Comparison of ENCODE assay signal across 12 cellular contexts in the genomic region with DNA sequence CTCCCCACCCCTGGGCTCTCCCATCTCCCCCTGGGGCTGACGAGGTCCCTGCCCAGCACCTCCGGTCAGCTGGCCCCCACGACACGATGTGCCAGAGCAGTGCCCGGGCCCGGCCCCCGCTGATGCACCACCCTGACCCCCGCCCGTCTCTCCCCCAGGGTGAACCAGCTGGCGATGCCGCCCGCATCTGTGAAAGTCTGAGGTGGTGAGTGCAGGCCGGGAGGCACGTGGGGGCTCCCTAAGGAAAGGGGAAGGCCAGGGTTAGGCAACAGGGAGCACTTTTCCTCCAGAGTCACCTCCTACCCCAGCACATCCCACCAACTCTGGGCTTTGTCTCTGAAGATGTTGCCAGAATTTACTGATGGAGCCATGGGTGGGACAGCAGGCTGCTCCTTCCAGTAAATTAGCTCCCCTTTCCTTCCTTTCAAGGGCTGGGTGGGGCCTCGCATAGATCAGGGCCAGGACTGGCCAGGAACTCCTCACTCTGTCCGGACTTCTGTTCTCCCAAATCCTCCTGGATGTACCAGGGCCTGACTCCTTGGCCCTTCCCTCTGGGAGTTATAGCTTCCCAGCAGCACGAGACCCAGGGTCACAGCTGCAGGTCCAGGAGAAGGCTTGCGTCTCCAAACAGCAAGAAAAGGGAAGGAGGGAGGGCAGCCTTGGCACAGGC. TPM values are rescaled to one million over a fixed set of nuclear protein-coding genes. Genes with fewer than 3 reads are reported as not detected.
DNase-seq lines count a peak whose midpoint lies in the region; ATAC-seq, FAIRE-seq and TF ChIP-seq lines count a peak whose summit lies in the region.
"Had no signal": no experiment of that assay in that cellular context is flagged by ENCODE, and none has a peak within 500 bp of the region (broad histone marks: within the 10 kb centered on the region; RNA-seq: fewer than 3 reads in every experiment).

No MANE protein-coding gene starts in this region.

- no peak overlapping the region for H2BK20ac ChIP-seq in H1 (ENCODE audit: low read length)

- no peak overlapping the region for H3K56ac ChIP-seq in H1 (replicated peaks; ENCODE audit: insufficient read length, low read depth, low read length)

- H3K23ac ChIP-seq in H1 (ENCODE audit: insufficient read length) (no peak overlapping the region), mesenchymal stem cell (ENCODE audit: low read length in 2 of 2) (no peak overlapping the region)

- peaks cover 4% of the 10 kb centered on the region; the same call in 1 of the 2 replicates for H3K23me2 ChIP-seq in H1 (ENCODE audit: low read depth, low read length)

- H3K9ac ChIP-seq in H1 (replicated peaks in 1 of 4; ENCODE audit: extremely low read depth in 1 of 4, low read depth in 3 of 4, low read length in 3 of 4) (no peak overlapping the region), mesenchymal stem cell (ENCODE audit: low read length) (peak overlapping the region; percentile 57)

- peaks cover 11 to 19% of the 10 kb centered on the region in 2 experiments for H4K20me1 ChIP-seq in H1 (replicated peaks in 1 of 2; ENCODE audit: control insufficient read depth in 1 of 2, insufficient read depth in 2 of 2, low read length in 2 of 2)

- no peak for DNase-seq in activated T-cell treated with anti-CD3 and anti-CD28 coated beads, Interleukin-2, amount 50 U/mL, for 24 hours
- DNase-seq in activated T-cell treated with anti-CD3 and anti-CD28 coated beads for 4 hours (no peak), H1 (ENCODE audit: low read depth in 1 of 2, low spot score in 2 of 2) (no peak), mesenchymal stem cell (peak; percentile 47), uterus (peak; percentile 52 to 61), GM12891 (ENCODE audit: insufficient read length, low spot score) (no peak), NCI-H2227 treated with DMSO at 0.1 percent for 48 hours (lab: John Stamatoyannopoulos, UW) (no peak)
- DNase-seq: ACHN; activated CD8-positive, alpha-beta T cell treated with anti-CD3 and anti-CD28 coated beads for 36 hours; NCI-H187 had no signal

- H3K4me3 ChIP-seq in H1 (ENCODE audit: extremely low read depth in 1 of 4, insufficient read depth in 2 of 4, low read depth in 3 of 4, low read length in 4 of 4): peak overlapping the region in 1 of 4 experiments; percentile 55; a peak in 3 of 8 replicates
- H3K4me3 ChIP-seq in mesenchymal stem cell (ENCODE audit: insufficient read depth in 1 of 2, low read depth in 1 of 2, low read length in 2 of 2): peak overlapping the region in 1 of 2 experiments; percentile 49
- H3K4me3 ChIP-seq in uterus: no peak overlapping the region

- H4K91ac ChIP-seq in H1 (replicated peaks; ENCODE audit: insufficient read length, low read length) (no peak overlapping the region), mesenchymal stem cell (ENCODE audit: low read length) (peak overlapping the region; percentile 9)

- no peak overlapping the region for H2BK15ac ChIP-seq in H1 (ENCODE audit: low read length)
- no peak overlapping the region for H2BK15ac ChIP-seq in mesenchymal stem cell (ENCODE audit: low read depth, poor library complexity, severe bottlenecking)

- 71% methylated on average over 11 of the region's 18 CpGs; no CpG with 5 or more reads in 1 of the 2 experiments for WGBS in H1 (ENCODE audit: extremely low coverage in 1 of 2, insufficient coverage in 1 of 2, insufficient read length in 1 of 2, insufficient replicate concordance in 2 of 2, low coverage in 1 of 2, low lambda C conversion rate in 2 of 2, missing lambda C conversion rate in 1 of 2), 2 experiments
- 63% methylated on average over 12 of the region's 18 CpGs for WGBS in mesenchymal stem cell

- H2BK5ac ChIP-seq in H1 (ENCODE audit: low read depth, low read length) (no peak overlapping the region; the same call in 1 of the 2 replicates), mesenchymal stem cell (ENCODE audit: low read depth, low read length, poor library complexity, severe bottlenecking) (no peak overlapping the region)

- no peaks in the 10 kb centered on the region for H3K9me3 Mint-ChIP-seq in activated T-cell treated with anti-CD3 and anti-CD28 coated beads, Interleukin-2, amount 50 U/mL, for 24 hours
- H3K9me3 Mint-ChIP-seq: activated CD8-positive, alpha-beta T cell treated with anti-CD3 and anti-CD28 coated beads for 36 hours had no signal

- peak overlapping the region; percentile 92; the same call in 1 of the 2 replicates for H3K18ac ChIP-seq in H1 (ENCODE audit: extremely low read depth, low read length)
- H3K18ac ChIP-seq in mesenchymal stem cell (ENCODE audit: low read depth in 1 of 2, low read length in 2 of 2): no peak overlapping the region

- no peaks in the 10 kb centered on the region for H3K9me3 ChIP-seq in H1 (ENCODE audit: insufficient read depth in 2 of 2, low read depth in 1 of 2, low read length in 1 of 2)
- H3K9me3 ChIP-seq in mesenchymal stem cell (ENCODE audit: control insufficient read depth, low read length): no peaks in the 10 kb centered on the region
- H3K9me3 ChIP-seq in uterus: no peaks in the 10 kb centered on the region

- peaks cover 52% of the 10 kb centered on the region for H3K36me3 Mint-ChIP-seq in activated T-cell treated with anti-CD3 and anti-CD28 coated beads, Interleukin-2, amount 50 U/mL, for 24 hours (ENCODE audit: low read depth)

- TF ChIP-seq CTCF in H1 (IDR thresholded peaks at IDR 0.05; ENCODE audit: control extremely low read depth in 1 of 3, insufficient read depth in 1 of 3, low read depth in 1 of 3, low read length in 3 of 3) (no peak), uterus (IDR thresholded peaks at IDR 0.05) (no peak)

- H3K4me1 Mint-ChIP-seq in activated T-cell treated with anti-CD3 and anti-CD28 coated beads, Interleukin-2, amount 50 U/mL, for 24 hours (ENCODE audit: low read depth): peaks cover 2% of the 10 kb centered on the region

- H3K4me3 Mint-ChIP-seq in activated T-cell treated with anti-CD3 and anti-CD28 coated beads, Interleukin-2, amount 50 U/mL, for 24 hours: no peak overlapping the region
- H3K4me3 Mint-ChIP-seq: activated CD8-positive, alpha-beta T cell treated with anti-CD3 and anti-CD28 coated beads for 36 hours had no signal

- H3K14ac ChIP-seq in H1 (ENCODE audit: insufficient read length) (no peak overlapping the region), mesenchymal stem cell (ENCODE audit: low read length in 2 of 2) (peak overlapping the region in 1 of 2 experiments; percentile 6)

- H3K4ac ChIP-seq in H1 (replicated peaks; ENCODE audit: insufficient read length, low read depth, low read length) (no peak overlapping the region), mesenchymal stem cell (ENCODE audit: low read depth in 1 of 2, low read length in 2 of 2) (no peak overlapping the region)

- H3K27me3 Mint-ChIP-seq in activated T-cell treated with anti-CD3 and anti-CD28 coated beads, Interleukin-2, amount 50 U/mL, for 24 hours: peaks cover 4% of the 10 kb centered on the region

- TF ChIP-seq RAD21 in H1 (IDR thresholded peaks at IDR 0.05 in 1 of 2, conservative IDR thresholded peaks at IDR 0.05 in 1 of 2; ENCODE audit: low read depth in 2 of 2, low read length in 2 of 2): no peak

- H2AK5ac ChIP-seq in H1 (ENCODE audit: low read depth, low read length): no peak overlapping the region
- no peak overlapping the region for H2AK5ac ChIP-seq in mesenchymal stem cell (ENCODE audit: low read length, severe bottlenecking)

- no peaks in the 10 kb centered on the region for H3K79me2 ChIP-seq in H1 (ENCODE audit: control insufficient read depth in 1 of 2, insufficient read depth in 2 of 2, low read length in 2 of 2)

- H2BK12ac ChIP-seq in H1 (ENCODE audit: low read depth, low read length) (no peak overlapping the region), mesenchymal stem cell (ENCODE audit: low read length in 2 of 2) (no peak overlapping the region)

- no peak for TF ChIP-seq EP300 in H1 (IDR thresholded peaks at IDR 0.05; ENCODE audit: borderline replicate concordance in 1 of 2, low read depth in 2 of 2, low read length in 2 of 2)

- H3K36me3 ChIP-seq in H1 (ENCODE audit: control insufficient read depth in 2 of 4, insufficient read depth in 4 of 4, low read length in 3 of 4) (peaks cover 8 to 32% (median 22%) of the 10 kb centered on the region in 4 experiments; a peak in 7 of 8 replicates), mesenchymal stem cell (ENCODE audit: control insufficient read depth in 1 of 2, insufficient read depth in 2 of 2, low read depth in 1 of 2, low read length in 2 of 2) (peaks cover 33 to 69% of the 10 kb centered on the region in 2 experiments), uterus (no peaks in the 10 kb centered on the region)

- POLR2A ChIA-PET in H1 (lab: Charles Lee; ENCODE audit: partially characterized antibody): interaction anchor here (0.6 to 37.1 kb wide), 9 partner anchors 8 to 133 kb away, joined by 3 to 546 read pairs (median 4); a partner anchor contains a TSS

- peak overlapping the region; percentile 40 for H3K27ac Mint-ChIP-seq in activated T-cell treated with anti-CD3 and anti-CD28 coated beads, Interleukin-2, amount 50 U/mL, for 24 hours
- H3K27ac Mint-ChIP-seq: activated CD8-positive, alpha-beta T cell treated with anti-CD3 and anti-CD28 coated beads for 36 hours had no signal

- H3K4me2 ChIP-seq in H1 (ENCODE audit: insufficient read depth in 1 of 2, low read depth in 2 of 2, low read length in 2 of 2): peak overlapping the region; percentile 61 to 79; a peak in 3 of 4 replicates
- no peak overlapping the region for H3K4me2 ChIP-seq in mesenchymal stem cell (ENCODE audit: low read length, poor library complexity, severe bottlenecking)

- no peaks in the 10 kb centered on the region for H3K79me1 ChIP-seq in H1 (ENCODE audit: low read depth, low read length)
- no peaks in the 10 kb centered on the region for H3K79me1 ChIP-seq in mesenchymal stem cell (replicated peaks; ENCODE audit: low read length, poor library complexity, severe bottlenecking)

- H3K27me3 ChIP-seq in H1 (replicated peaks in 1 of 4; ENCODE audit: control insufficient read depth in 3 of 4, extremely low read depth in 1 of 4, insufficient read depth in 3 of 4, low read length in 3 of 4) (peaks cover 0 to 23% (median 14%) of the 10 kb centered on the region in 4 experiments; a peak in 4 of 7 replicates), mesenchymal stem cell (ENCODE audit: control insufficient read depth in 1 of 2, insufficient read depth in 1 of 2, low read length in 2 of 2) (peaks cover 0 to 5% of the 10 kb centered on the region in 2 experiments), uterus (no peaks in the 10 kb centered on the region)

- H2BK120ac ChIP-seq in H1 (replicated peaks; ENCODE audit: low read depth, low read length) (no peak overlapping the region), mesenchymal stem cell (ENCODE audit: low read depth, low read length) (no peak overlapping the region)

- H3K27ac ChIP-seq in H1 (ENCODE audit: low read depth, low read length) (no peak overlapping the region), mesenchymal stem cell (ENCODE audit: low read length, poor library complexity, severe bottlenecking) (no peak overlapping the region), uterus (peak overlapping the region; percentile 39 to 52)

- no peak for ATAC-seq in GM18517 (IDR thresholded peaks at IDR 0.05; ENCODE audit: unreplicated experiment)
- ATAC-seq: activated CD8-positive, alpha-beta T cell treated with anti-CD3 and anti-CD28 coated beads for 36 hours had no signal

- CTCF ChIA-PET in H1 (lab: Charles Lee; ENCODE audit: partially characterized antibody): interaction anchor here (0.5 to 3.6 kb wide), 15 partner anchors 10 to 743 kb away, joined by 3 to 15 read pairs (median 4); a partner anchor contains a TSS

- no peak overlapping the region for H4K5ac ChIP-seq in H1 (ENCODE audit: insufficient read length, low read depth, low read length)

- peaks cover 0 to 29% (median 16%) of the 10 kb centered on the region in 4 experiments; a peak in 6 of 7 replicates for H3K4me1 ChIP-seq in H1 (replicated peaks in 1 of 4; ENCODE audit: control insufficient read depth in 3 of 4, insufficient read depth in 4 of 4, low read length in 3 of 4)
- H3K4me1 ChIP-seq in mesenchymal stem cell (ENCODE audit: control insufficient read depth, insufficient read depth, low read depth, low read length): peaks cover 26% of the 10 kb centered on the region
- peaks cover 0 to 13% of the 10 kb centered on the region in 2 donors for H3K4me1 ChIP-seq in uterus

- TF ChIP-seq POLR2A in H1 (IDR thresholded peaks at IDR 0.05; ENCODE audit: control extremely low read depth in 1 of 2, low read depth in 2 of 2, low read length in 2 of 2): peak in 1 of 2 experiments; percentile 44; a peak in 1 of 3 replicates
- TF ChIP-seq POLR2A in uterus (IDR thresholded peaks at IDR 0.05): no peak
- no peak for TF ChIP-seq POLR2A in GM12891 (IDR thresholded peaks at IDR 0.05; ENCODE audit: low read depth, low read length)

- intact Hi-C loops in uterus (cut with DNase I; ENCODE audit: low total_unique reads): no loop called here

- FAIRE-seq in H1 (lab: Jason Lieb, UNC) (no peak), GM12891 (lab: Jason Lieb, UNC) (no peak)

- H2AFZ ChIP-seq in H1 (ENCODE audit: low read length) (no peak overlapping the region), mesenchymal stem cell (ENCODE audit: low read depth, low read length) (no peak overlapping the region)

- H4K8ac ChIP-seq in H1 (ENCODE audit: extremely low read depth, insufficient read depth, low read length) (no peak overlapping the region), mesenchymal stem cell (ENCODE audit: low read length) (peak overlapping the region; percentile 47)

RNA-seq across cellular contexts. Expression of a gene that starts 18.3 kb away (rescaled TPM):
- total RNA-seq in H1 (2021; fragmentation: NEBNext Ultra II Directional; extraction: Animal tissue kit (Norgen Biotek cat#: 25700)): 151 and 153 TPM in 2 replicates
- 46.8 and 79.9 TPM in 2 replicates for polyA plus RNA-seq in H1 (2011; rRNA removed)
- polyA plus RNA-seq in H1 (2011; cell fraction: cytosol; rRNA removed): 58.4 TPM
- polyA plus RNA-seq in H1 (2011; cell fraction: nucleus; rRNA removed): 266 TPM
- 98.7 to 125 TPM (median 120 TPM) in 4 replicates for polyA plus RNA-seq in H1 (2012, experiment 1 of 2)
- polyA plus RNA-seq in H1 (2012, experiment 2 of 2): 114 TPM
- 74.0 TPM for polyA plus RNA-seq in H1 (2013, experiment 1 of 2)
- 63.6 TPM for polyA plus RNA-seq in H1 (2013, experiment 2 of 2)
- polyA minus RNA-seq in H1 (2011; rRNA and poly(A)+ RNA removed): 87.5 and 109 TPM in 2 replicates
- polyA minus RNA-seq in H1 (2011; cell fraction: cytosol; rRNA and poly(A)+ RNA removed): 88.4 TPM
- 116 TPM for polyA minus RNA-seq in H1 (2011; cell fraction: nucleus; rRNA and poly(A)+ RNA removed)
- polyA plus RNA-seq in mesenchymal stem cell (2013, experiment 1 of 2): 20.8 TPM
- polyA plus RNA-seq in mesenchymal stem cell (2013, experiment 2 of 2): 19.7 TPM
- total RNA-seq in uterus: 10 to 100 TPM; 10.9 to 64.7 (median 25.2) TPM
- 41.7 TPM for polyA plus RNA-seq in GM12891 (2012; ENCODE audit: low read depth, missing spikeins)

RNA-seq across cellular contexts. Expression of a gene that starts 23.5 kb away (rescaled TPM):
- not detected in 2 replicates for total RNA-seq in H1 (2021; fragmentation: NEBNext Ultra II Directional; extraction: Animal tissue kit (Norgen Biotek cat#: 25700))
- polyA plus RNA-seq in H1 (2011; rRNA removed): 0.18 and 0.30 TPM in 2 replicates
- polyA plus RNA-seq in H1 (2011; cell fraction: cytosol; rRNA removed): 0.16 TPM
- 0.04 TPM for polyA plus RNA-seq in H1 (2011; cell fraction: nucleus; rRNA removed)
- 0.11 to 0.15 TPM in 2 of 4 replicates, not detected in the others for polyA plus RNA-seq in H1 (2012, experiment 1 of 2)
- not detected for polyA plus RNA-seq in H1 (2012, experiment 2 of 2)
- 0.02 TPM for polyA plus RNA-seq in H1 (2013, experiment 1 of 2)
- 0.07 TPM for polyA plus RNA-seq in H1 (2013, experiment 2 of 2)
- polyA minus RNA-seq in H1 (2011; rRNA and poly(A)+ RNA removed): 0.09 TPM in 1 of 2 replicates, not detected in the other
- not detected for polyA minus RNA-seq in H1 (2011; cell fraction: cytosol; rRNA and poly(A)+ RNA removed)
- 0.90 TPM for polyA minus RNA-seq in H1 (2011; cell fraction: nucleus; rRNA and poly(A)+ RNA removed)
- not detected for polyA plus RNA-seq in mesenchymal stem cell (2013, experiment 1 of 2)
- polyA plus RNA-seq in mesenchymal stem cell (2013, experiment 2 of 2): not detected
- 1 to 10 TPM in 1 of 4 donors, under 1 TPM in 2, not detected in 1; 0.21 to 4.4 (median 0.29) TPM for total RNA-seq in uterus
- not detected for polyA plus RNA-seq in GM12891 (2012; ENCODE audit: low read depth, missing spikeins)
- total RNA-seq: activated CD8-positive, alpha-beta T cell treated with anti-CD3 and anti-CD28 coated beads for 36 hours; osteocyte had no signal

RNA-seq across cellular contexts. Expression of a gene that starts 38.2 kb away (rescaled TPM):
- total RNA-seq in H1 (2021; fragmentation: NEBNext Ultra II Directional; extraction: Animal tissue kit (Norgen Biotek cat#: 25700)): 0.98 and 1.5 TPM in 2 replicates
- 1.2 and 1.9 TPM in 2 replicates for polyA plus RNA-seq in H1 (2011; rRNA removed)
- polyA plus RNA-seq in H1 (2011; cell fraction: cytosol; rRNA removed): 1.5 TPM
- polyA plus RNA-seq in H1 (2011; cell fraction: nucleus; rRNA removed): 2.6 TPM
- polyA plus RNA-seq in H1 (2012, experiment 1 of 2): 0.51 to 1.6 TPM (median 1.4 TPM) in 4 replicates
- 1.4 TPM for polyA plus RNA-seq in H1 (2012, experiment 2 of 2)
- polyA plus RNA-seq in H1 (2013, experiment 1 of 2): 0.77 TPM
- 0.83 TPM for polyA plus RNA-seq in H1 (2013, experiment 2 of 2)
- polyA minus RNA-seq in H1 (2011; rRNA and poly(A)+ RNA removed): 0.35 and 1.6 TPM in 2 replicates
- 0.59 TPM for polyA minus RNA-seq in H1 (2011; cell fraction: cytosol; rRNA and poly(A)+ RNA removed)
- polyA minus RNA-seq in H1 (2011; cell fraction: nucleus; rRNA and poly(A)+ RNA removed): 1.5 TPM
- polyA plus RNA-seq in mesenchymal stem cell (2013, experiment 1 of 2): 0.01 TPM
- polyA plus RNA-seq in mesenchymal stem cell (2013, experiment 2 of 2): not detected
- 10 to 100 TPM in 2 of 4 donors, 1 to 10 TPM in 2; 3.8 to 40.5 (median 13.6) TPM for total RNA-seq in uterus
- polyA plus RNA-seq in GM12891 (2012; ENCODE audit: low read depth, missing spikeins): 0.47 TPM
- total RNA-seq: osteocyte had no signal

RNA-seq across cellular contexts. Expression of a gene that starts 47.5 kb away (rescaled TPM):
- 3.7 and 4.5 TPM in 2 replicates for total RNA-seq in H1 (2021; fragmentation: NEBNext Ultra II Directional; extraction: Animal tissue kit (Norgen Biotek cat#: 25700))
- 3.6 and 4.6 TPM in 2 replicates for polyA plus RNA-seq in H1 (2011; rRNA removed)
- polyA plus RNA-seq in H1 (2011; cell fraction: cytosol; rRNA removed): 3.4 TPM
- 4.5 TPM for polyA plus RNA-seq in H1 (2011; cell fraction: nucleus; rRNA removed)
- 3.3 to 6.3 TPM (median 4.1 TPM) in 4 replicates for polyA plus RNA-seq in H1 (2012, experiment 1 of 2)
- 4.5 TPM for polyA plus RNA-seq in H1 (2012, experiment 2 of 2)
- 2.9 TPM for polyA plus RNA-seq in H1 (2013, experiment 1 of 2)
- polyA plus RNA-seq in H1 (2013, experiment 2 of 2): 2.2 TPM
- polyA minus RNA-seq in H1 (2011; rRNA and poly(A)+ RNA removed): 3.0 and 3.1 TPM in 2 replicates
- 4.0 TPM for polyA minus RNA-seq in H1 (2011; cell fraction: cytosol; rRNA and poly(A)+ RNA removed)
- polyA minus RNA-seq in H1 (2011; cell fraction: nucleus; rRNA and poly(A)+ RNA removed): 2.3 TPM
- 0.12 TPM for polyA plus RNA-seq in mesenchymal stem cell (2013, experiment 1 of 2)
- 0.18 TPM for polyA plus RNA-seq in mesenchymal stem cell (2013, experiment 2 of 2)
- 10 to 100 TPM in 1 of 4 donors, 1 to 10 TPM in 2, not detected in 1; 5.7 to 12.0 (median 6.8) TPM for total RNA-seq in uterus
- polyA plus RNA-seq in GM12891 (2012; ENCODE audit: low read depth, missing spikeins): not detected
- total RNA-seq: activated CD8-positive, alpha-beta T cell treated with anti-CD3 and anti-CD28 coated beads for 36 hours had no signal

Comparison
In these comparisons a context has a peak if more than half of its experiments do, and no peak if none do; other contexts are left out.
1. DNase-seq: peak in mesenchymal stem cell (single experiment) and uterus (2 of 2); none in activated T-cell treated with anti-CD3 and anti-CD28 coated beads, Interleukin-2, amount 50 U/mL, for 24 hours (single experiment), activated T-cell treated with anti-CD3 and anti-CD28 coated beads for 4 hours (single experiment), H1 (0 of 2), GM12891 (single experiment) and NCI-H2227 treated with DMSO at 0.1 percent for 48 hours (single experiment).
2. H3K27ac ChIP-seq: peak in uterus (2 of 2); none in H1 (single experiment) and mesenchymal stem cell (single experiment).